In the genomic region with DNA sequence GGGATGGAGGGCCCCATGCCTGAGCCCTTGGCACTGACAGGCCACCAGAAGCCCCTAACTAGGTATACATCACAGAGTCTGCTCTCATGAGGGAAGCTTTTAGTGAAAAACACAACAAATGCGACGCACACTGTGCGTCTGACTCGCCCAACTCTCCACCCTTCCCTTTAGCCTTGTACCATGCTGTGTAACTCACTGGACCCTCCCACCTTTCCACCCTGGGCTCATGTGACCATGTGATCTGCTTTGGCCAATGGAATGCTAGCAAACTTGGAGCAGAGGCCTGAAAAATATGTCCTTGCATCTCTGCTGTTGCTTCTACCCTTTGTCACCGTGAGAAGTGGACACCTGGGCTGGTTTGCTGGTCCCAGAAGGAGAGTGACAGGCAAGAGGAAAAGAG, we compare ENCODE assay signal across 21 cellular contexts. TPM values are rescaled to one million over a fixed set of nuclear protein-coding genes. Genes with fewer than 3 reads are reported as not detected.
DNase-seq lines count a peak whose midpoint lies in the region; ATAC-seq and TF ChIP-seq lines count a peak whose summit lies in the region.
"Had no signal": no experiment of that assay in that cellular context is flagged by ENCODE, and none has a peak within 500 bp of the region (broad histone marks: within the 10 kb centered on the region; RNA-seq: fewer than 3 reads in every experiment).

No MANE protein-coding gene starts in this region.

- H3K9me3 ChIP-seq in IMR-90 (ENCODE audit: control insufficient read depth, insufficient read depth, low read length) (no peaks in the 10 kb centered on the region), endodermal cell (ENCODE audit: control insufficient read depth, low read length) (no peaks in the 10 kb centered on the region), neural progenitor cell (ENCODE audit: low read depth) (no peaks in the 10 kb centered on the region)

- no peak overlapping the region for H4K91ac ChIP-seq in IMR-90 (ENCODE audit: insufficient read depth, low read depth, low read length)

- TF ChIP-seq RAD21 in IMR-90 (IDR thresholded peaks at IDR 0.05; ENCODE audit: low read length): no peak

- H2BK5ac ChIP-seq in IMR-90 (ENCODE audit: low read depth, low read length, poor library complexity, severe bottlenecking): no peak overlapping the region

- no peak overlapping the region for H4K5ac ChIP-seq in IMR-90 (ENCODE audit: low read depth, low read length)

- ATAC-seq in activated CD8-positive, alpha-beta memory T cell treated with anti-CD3 and anti-CD28 coated beads, Interleukin-2, amount 10 ng/mL, durations not matched to agents 7 days and 5 days: no peak
- no peak for ATAC-seq in IMR-90 (ENCODE audit: low read depth)
- no peak for ATAC-seq in activated CD4-positive, alpha-beta T cell treated with anti-CD3 and anti-CD28 coated beads for 36 hours
- ATAC-seq: GM12878 had no signal

- no peak overlapping the region for H2AK5ac ChIP-seq in IMR-90 (ENCODE audit: low read depth, low read length)

- no peaks in the 10 kb centered on the region for H3K27me3 ChIP-seq in IMR-90 (ENCODE audit: control insufficient read depth, insufficient read depth, low read length)
- H3K27me3 ChIP-seq in endodermal cell (ENCODE audit: control insufficient read depth, insufficient read depth, low read length, poor library complexity, severe bottlenecking): no peaks in the 10 kb centered on the region
- H3K27me3 ChIP-seq in neural progenitor cell: no peaks in the 10 kb centered on the region

- H3K4me1 ChIP-seq in IMR-90 (ENCODE audit: control insufficient read depth, insufficient read depth, low read length) (no peaks in the 10 kb centered on the region), endodermal cell (ENCODE audit: control insufficient read depth, insufficient read depth, low read length) (no peaks in the 10 kb centered on the region), neural progenitor cell (no peaks in the 10 kb centered on the region)

- H3K56ac ChIP-seq in IMR-90 (ENCODE audit: extremely low read depth, insufficient read depth, low read length): no peak overlapping the region

- TF ChIP-seq CTCF in IMR-90 (conservative IDR thresholded peaks at IDR 0.05; ENCODE audit: low read depth, low read length) (no peak), endodermal cell (conservative IDR thresholded peaks at IDR 0.05) (no peak), neural progenitor cell (IDR thresholded peaks at IDR 0.05) (no peak)

- H3K9ac ChIP-seq in IMR-90 (ENCODE audit: low read depth, low read length) (no peak overlapping the region), endodermal cell (ENCODE audit: extremely low read depth, low read length, poor library complexity, severe bottlenecking) (no peak overlapping the region), neural progenitor cell (no peak overlapping the region)
- H3K9ac ChIP-seq: GM23248 had no signal

- intact Hi-C loops in IMR-90 (cut with micrococcal nuclease): no loop called here
- intact Hi-C loops in activated CD4-positive, alpha-beta T cell treated with anti-CD3 and anti-CD28 coated beads for 36 hours (cut with DNase I, micrococcal nuclease): loop anchor here in 1 of 2 experiments (10.0 kb wide), 1 partner anchor 347 kb away; no protein-coding TSS in a partner anchor

- H3K4me2 ChIP-seq in IMR-90 (ENCODE audit: low read depth, low read length) (no peak overlapping the region), neural progenitor cell (no peak overlapping the region)

- DNase-seq in activated CD8-positive, alpha-beta memory T cell treated with anti-CD3 and anti-CD28 coated beads, Interleukin-2, amount 10 ng/mL, durations not matched to agents 7 days and 5 days: no peak
- DNase-seq in activated CD8-positive, alpha-beta memory T cell treated with anti-CD3 and anti-CD28 coated beads, Interleukin-2, amount 50 U/mL, for 48 hours: no peak
- no peak for DNase-seq in IMR-90
- DNase-seq in endodermal cell: peak; percentile 35
- no peak for DNase-seq in activated CD4-positive, alpha-beta T cell treated with anti-CD3 and anti-CD28 coated beads for 36 hours
- DNase-seq in neural progenitor cell (ENCODE audit: low spot score): no peak
- DNase-seq: Calu3; CD4-positive, alpha-beta T cell; EL; GM23248; HCEC 1CT; KG1; MV-4-11; NCI-H1694 treated with DMSO at 0.1 percent for 48 hours; NCI-H2227 treated with DMSO at 0.1 percent for 48 hours; NCI-H510A treated with DMSO at 0.1 percent for 48 hours; NCI-H774; Right ventricle myocardium superior had no signal

- peak overlapping the region; percentile 28 for H2AK9ac ChIP-seq in IMR-90 (replicated peaks; ENCODE audit: low read depth, low read length, poor library complexity)

- H3K18ac ChIP-seq in IMR-90 (ENCODE audit: low read depth, low read length): no peak overlapping the region

- no peak overlapping the region for H3K4me3 Mint-ChIP-seq in activated CD8-positive, alpha-beta memory T cell treated with anti-CD3 and anti-CD28 coated beads, Interleukin-2, amount 10 ng/mL, durations not matched to agents 7 days and 5 days
- no peak overlapping the region for H3K4me3 Mint-ChIP-seq in endodermal cell
- no peak overlapping the region for H3K4me3 Mint-ChIP-seq in activated CD4-positive, alpha-beta T cell treated with anti-CD3 and anti-CD28 coated beads for 36 hours
- H3K4me3 Mint-ChIP-seq in neural progenitor cell: no peak overlapping the region
- H3K4me3 Mint-ChIP-seq: CD4-positive, alpha-beta T cell had no signal

- no peaks in the 10 kb centered on the region for H3K79me1 ChIP-seq in IMR-90 (ENCODE audit: low read depth in 1 of 2, low read length in 2 of 2)

- peak overlapping the region; percentile 16 for H3K27ac Mint-ChIP-seq in activated CD8-positive, alpha-beta memory T cell treated with anti-CD3 and anti-CD28 coated beads, Interleukin-2, amount 10 ng/mL, durations not matched to agents 7 days and 5 days
- H3K27ac Mint-ChIP-seq in endodermal cell (no peak overlapping the region), neural progenitor cell (no peak overlapping the region)
- H3K27ac Mint-ChIP-seq in activated CD4-positive, alpha-beta T cell treated with anti-CD3 and anti-CD28 coated beads for 36 hours: no peak overlapping the region

- POLR2A ChIA-PET in IMR-90 (lab: Charles Lee; ENCODE audit: unreplicated experiment): no interaction called here
- POLR2A ChIA-PET in activated CD4-positive, alpha-beta T cell treated with anti-CD3 and anti-CD28 coated beads for 36 hours (lab: Charles Lee): no interaction called here

- H3K14ac ChIP-seq in IMR-90 (replicated peaks; ENCODE audit: low read depth, low read length): no peak overlapping the region

- TF ChIP-seq POLR2A in IMR-90 (IDR thresholded peaks at IDR 0.05; ENCODE audit: low read depth, low read length): no peak

- BruUV-seq in IMR-90 (replicated peaks; lab: Mats Ljungman, UMichigan): no TSS peak

- no peak overlapping the region for H2BK20ac ChIP-seq in IMR-90 (ENCODE audit: low read depth, low read length)

- H4K20me1 ChIP-seq in IMR-90 (ENCODE audit: insufficient read depth, low read length) (no peaks in the 10 kb centered on the region), neural progenitor cell (ENCODE audit: low read depth) (no peaks in the 10 kb centered on the region)

- H3K36me3 Mint-ChIP-seq in activated CD8-positive, alpha-beta memory T cell treated with anti-CD3 and anti-CD28 coated beads, Interleukin-2, amount 10 ng/mL, durations not matched to agents 7 days and 5 days: peaks cover 9% of the 10 kb centered on the region
- H3K36me3 Mint-ChIP-seq in endodermal cell (ENCODE audit: low read depth): peaks cover 29% of the 10 kb centered on the region
- peaks cover 3% of the 10 kb centered on the region for H3K36me3 Mint-ChIP-seq in activated CD4-positive, alpha-beta T cell treated with anti-CD3 and anti-CD28 coated beads for 36 hours (ENCODE audit: low read depth)
- H3K36me3 Mint-ChIP-seq in neural progenitor cell: peaks cover 7% of the 10 kb centered on the region

- H3K27me3 Mint-ChIP-seq in activated CD8-positive, alpha-beta memory T cell treated with anti-CD3 and anti-CD28 coated beads, Interleukin-2, amount 10 ng/mL, durations not matched to agents 7 days and 5 days: no peaks in the 10 kb centered on the region
- H3K27me3 Mint-ChIP-seq in endodermal cell (ENCODE audit: insufficient read depth) (no peaks in the 10 kb centered on the region), neural progenitor cell (ENCODE audit: insufficient read depth, low read depth) (no peaks in the 10 kb centered on the region)
- H3K27me3 Mint-ChIP-seq in activated CD4-positive, alpha-beta T cell treated with anti-CD3 and anti-CD28 coated beads for 36 hours: no peaks in the 10 kb centered on the region
- H3K27me3 Mint-ChIP-seq: CD4-positive, alpha-beta T cell had no signal

- H3K4me1 Mint-ChIP-seq in activated CD8-positive, alpha-beta memory T cell treated with anti-CD3 and anti-CD28 coated beads, Interleukin-2, amount 10 ng/mL, durations not matched to agents 7 days and 5 days: peaks cover 44% of the 10 kb centered on the region
- peaks cover 3% of the 10 kb centered on the region for H3K4me1 Mint-ChIP-seq in endodermal cell
- H3K4me1 Mint-ChIP-seq in activated CD4-positive, alpha-beta T cell treated with anti-CD3 and anti-CD28 coated beads for 36 hours: peaks cover 35% of the 10 kb centered on the region
- no peaks in the 10 kb centered on the region for H3K4me1 Mint-ChIP-seq in neural progenitor cell

- no peak overlapping the region for H3K27ac ChIP-seq in IMR-90 (ENCODE audit: insufficient read depth, low read length)
- H3K27ac ChIP-seq in endodermal cell (ENCODE audit: low read depth, low read length): no peak overlapping the region
- H3K27ac ChIP-seq in neural progenitor cell: no peak overlapping the region
- H3K27ac ChIP-seq: 22Rv1, GM23248 had no signal

- no peak overlapping the region for H2BK15ac ChIP-seq in IMR-90 (ENCODE audit: low read depth, low read length)

- H3F3A ChIP-seq in neural progenitor cell (ENCODE audit: low read depth): no peaks in the 10 kb centered on the region

- CTCF ChIA-PET in activated CD8-positive, alpha-beta memory T cell treated with anti-CD3 and anti-CD28 coated beads, Interleukin-2, amount 10 ng/mL, durations not matched to agents 7 days and 5 days (lab: Charles Lee): interaction anchor here (1.0 to 1.1 kb wide), 2 partner anchors 12 to 24 kb away, joined by 3 read pairs; partner anchors contain the start of gene CKLF
- CTCF ChIA-PET in IMR-90 (lab: Yijun Ruan, JAX): interaction anchor here (0.6 kb wide), 1 partner anchor 892 kb away, joined by 3 read pairs; no protein-coding TSS in a partner anchor
- CTCF ChIA-PET in activated CD4-positive, alpha-beta T cell treated with anti-CD3 and anti-CD28 coated beads for 36 hours (lab: Charles Lee): interaction anchor here (1.4 to 1.7 kb wide), 2 partner anchors 15 to 36 kb away, joined by 4 to 5 read pairs; no protein-coding TSS in a partner anchor

- in situ Hi-C loops in IMR-90 (cut with MboI; ENCODE audit: low sequenced_read_pairs): no loop called here

- H4K8ac ChIP-seq in IMR-90 (ENCODE audit: low read depth in 2 of 2, low read length in 2 of 2): no peak overlapping the region

- no peaks in the 10 kb centered on the region for H3K9me3 Mint-ChIP-seq in activated CD8-positive, alpha-beta memory T cell treated with anti-CD3 and anti-CD28 coated beads, Interleukin-2, amount 10 ng/mL, durations not matched to agents 7 days and 5 days (ENCODE audit: low read depth)
- H3K9me3 Mint-ChIP-seq in endodermal cell (no peaks in the 10 kb centered on the region), neural progenitor cell (no peaks in the 10 kb centered on the region)
- H3K9me3 Mint-ChIP-seq in activated CD4-positive, alpha-beta T cell treated with anti-CD3 and anti-CD28 coated beads for 36 hours (ENCODE audit: low read depth): no peaks in the 10 kb centered on the region
- H3K9me3 Mint-ChIP-seq: CD4-positive, alpha-beta T cell had no signal

- H3K23ac ChIP-seq in IMR-90 (ENCODE audit: low read depth, low read length): no peak overlapping the region

- peak overlapping the region; percentile 11 for H2AFZ ChIP-seq in IMR-90 (replicated peaks; ENCODE audit: low read length, poor library complexity)
- no peak overlapping the region for H2AFZ ChIP-seq in neural progenitor cell (replicated peaks)
- H2AFZ ChIP-seq: GM23248 had no signal

- H3K4ac ChIP-seq in IMR-90 (ENCODE audit: low read depth, low read length): no peak overlapping the region

- peaks cover 10% of the 10 kb centered on the region; the same call in 1 of the 2 replicates for H3K9me1 ChIP-seq in IMR-90 (ENCODE audit: insufficient read depth, low read length)

- WGBS in IMR-90 (ENCODE audit: extremely low coverage in 2 of 2, insufficient read length in 1 of 2), 2 experiments: 100% methylated on average over 3 of the region's 5 CpGs; no CpG with 5 or more reads in 1 of the 2 experiments
- 90 to 94% methylated on average over 5 of the region's 5 CpGs for WGBS in endodermal cell (ENCODE audit: insufficient coverage in 1 of 2, insufficient read length in 1 of 2), 2 experiments

- dilution Hi-C loops in IMR-90 (cut with HindIII; ENCODE audit: low sequenced_read_pairs, unreplicated experiment): no loop called here

- no peak overlapping the region for H2BK120ac ChIP-seq in IMR-90 (ENCODE audit: low read depth, low read length)

- H3K79me2 ChIP-seq in neural progenitor cell (ENCODE audit: low read depth): no peaks in the 10 kb centered on the region

- H3K36me3 ChIP-seq in IMR-90 (ENCODE audit: control insufficient read depth, insufficient read depth, low read length): peaks cover 47% of the 10 kb centered on the region
- no peaks in the 10 kb centered on the region for H3K36me3 ChIP-seq in endodermal cell (ENCODE audit: control insufficient read depth, insufficient read depth, low read length)
- H3K36me3 ChIP-seq in neural progenitor cell: no peaks in the 10 kb centered on the region

- no peak overlapping the region for H3K4me3 ChIP-seq in IMR-90 (ENCODE audit: insufficient read depth, low read depth, low read length)
- no peak overlapping the region for H3K4me3 ChIP-seq in endodermal cell (ENCODE audit: low read length)
- H3K4me3 ChIP-seq in neural progenitor cell: no peak overlapping the region
- H3K4me3 ChIP-seq: GM12878, GM23248 had no signal

RNA-seq across cellular contexts. Expression of gene TK2, which starts 21.6 kb away (rescaled TPM):
- 10 to 100 TPM in 1 of 2 experiments, 1 to 10 TPM in 1; 8.5 to 10.8 TPM for total RNA-seq in activated CD8-positive, alpha-beta memory T cell treated with anti-CD3 and anti-CD28 coated beads, Interleukin-2, amount 10 ng/mL, durations not matched to agents 7 days and 5 days
- total RNA-seq in IMR-90 (2012; rRNA removed) (16.5 and 20.0 TPM in 2 replicates), endodermal cell (10 to 100 TPM in 1 of 2 donors, 1 to 10 TPM in 1; 7.9 to 11.5 TPM), neural progenitor cell (ENCODE audit: low replicate concordance) (7.1 and 7.3 TPM in 2 replicates)
- polyA plus RNA-seq in IMR-90 (2012; rRNA removed): 12.6 and 14.7 TPM in 2 replicates
- polyA plus RNA-seq in IMR-90 (2012; cell fraction: cytosol; rRNA removed): 8.9 and 10.2 TPM in 2 replicates
- polyA plus RNA-seq in IMR-90 (2012; cell fraction: nucleus; rRNA removed; ENCODE audit: low replicate concordance): 19.2 and 37.2 TPM in 2 replicates
- 11.3 TPM for polyA plus RNA-seq in endodermal cell (2013, experiment 1 of 2)
- 10.2 TPM for polyA plus RNA-seq in endodermal cell (2013, experiment 2 of 2)
- 1 to 10 TPM; 3.8 to 6.4 TPM for total RNA-seq in activated CD4-positive, alpha-beta T cell treated with anti-CD3 and anti-CD28 coated beads for 36 hours

RNA-seq across cellular contexts. Expression of gene CKLF, which starts 24.1 kb away (rescaled TPM):
- total RNA-seq in activated CD8-positive, alpha-beta memory T cell treated with anti-CD3 and anti-CD28 coated beads, Interleukin-2, amount 10 ng/mL, durations not matched to agents 7 days and 5 days: 100 to 1,000 TPM; 199 to 220 TPM
- total RNA-seq in IMR-90 (2012; rRNA removed) (60.8 and 66.7 TPM in 2 replicates), endodermal cell (10 to 100 TPM; 22.5 to 40.7 TPM), neural progenitor cell (ENCODE audit: low replicate concordance) (33.3 and 38.6 TPM in 2 replicates)
- polyA plus RNA-seq in IMR-90 (2012; rRNA removed): 92.2 and 102 TPM in 2 replicates
- polyA plus RNA-seq in IMR-90 (2012; cell fraction: cytosol; rRNA removed): 87.1 and 119 TPM in 2 replicates
- polyA plus RNA-seq in IMR-90 (2012; cell fraction: nucleus; rRNA removed; ENCODE audit: low replicate concordance): 15.6 and 33.4 TPM in 2 replicates
- 38.0 TPM for polyA plus RNA-seq in endodermal cell (2013, experiment 1 of 2)
- 36.9 TPM for polyA plus RNA-seq in endodermal cell (2013, experiment 2 of 2)
- 100 to 1,000 TPM in 1 of 2 experiments, 10 to 100 TPM in 1; 93.5 to 122 TPM for total RNA-seq in activated CD4-positive, alpha-beta T cell treated with anti-CD3 and anti-CD28 coated beads for 36 hours

RNA-seq across cellular contexts. Expression of gene CMTM1, which starts 37.9 kb away (rescaled TPM):
- total RNA-seq in activated CD8-positive, alpha-beta memory T cell treated with anti-CD3 and anti-CD28 coated beads, Interleukin-2, amount 10 ng/mL, durations not matched to agents 7 days and 5 days: 10 to 100 TPM; 21.1 to 21.4 TPM
- 0.54 and 1.7 TPM in 2 replicates for total RNA-seq in IMR-90 (2012; rRNA removed)
- polyA plus RNA-seq in IMR-90 (2012; rRNA removed): 1.8 and 2.1 TPM in 2 replicates
- 0.40 and 1.2 TPM in 2 replicates for polyA plus RNA-seq in IMR-90 (2012; cell fraction: cytosol; rRNA removed)
- 0.95 and 0.96 TPM in 2 replicates for polyA plus RNA-seq in IMR-90 (2012; cell fraction: nucleus; rRNA removed; ENCODE audit: low replicate concordance)
- total RNA-seq in endodermal cell: 1 to 10 TPM; 3.8 to 5.3 TPM
- 4.9 TPM for polyA plus RNA-seq in endodermal cell (2013, experiment 1 of 2)
- polyA plus RNA-seq in endodermal cell (2013, experiment 2 of 2): 3.4 TPM
- total RNA-seq in activated CD4-positive, alpha-beta T cell treated with anti-CD3 and anti-CD28 coated beads for 36 hours: 10 to 100 TPM in 1 of 2 experiments, 1 to 10 TPM in 1; 6.4 to 11.8 TPM
- total RNA-seq in neural progenitor cell (ENCODE audit: low replicate concordance): 2.9 TPM in 1 of 2 replicates, not detected in the other

RNA-seq across cellular contexts. Expression of gene CMTM2, which starts 51.0 kb away (rescaled TPM):
- 1 to 10 TPM; 1.1 to 1.6 TPM for total RNA-seq in activated CD8-positive, alpha-beta memory T cell treated with anti-CD3 and anti-CD28 coated beads, Interleukin-2, amount 10 ng/mL, durations not matched to agents 7 days and 5 days
- total RNA-seq in IMR-90 (2012; rRNA removed) (not detected in 2 replicates), endodermal cell (not detected), neural progenitor cell (ENCODE audit: low replicate concordance) (not detected in 2 replicates)
- polyA plus RNA-seq in IMR-90 (2012; rRNA removed): not detected in 2 replicates
- not detected in 2 replicates for polyA plus RNA-seq in IMR-90 (2012; cell fraction: cytosol; rRNA removed)
- polyA plus RNA-seq in IMR-90 (2012; cell fraction: nucleus; rRNA removed; ENCODE audit: low replicate concordance): 0.10 and 0.12 TPM in 2 replicates
- not detected for polyA plus RNA-seq in endodermal cell (2013, experiment 1 of 2)
- polyA plus RNA-seq in endodermal cell (2013, experiment 2 of 2): not detected
- total RNA-seq in activated CD4-positive, alpha-beta T cell treated with anti-CD3 and anti-CD28 coated beads for 36 hours: under 1 TPM in 1 of 2 experiments, not detected in 1; 0.51 TPM
- total RNA-seq: CD4-positive, alpha-beta T cell; GM23248 had no signal
- polyA plus RNA-seq: AG04450, GM23248 had no signal
